1 cellular context compared by ENCODE assay signal in genomic region chr1:183349201-183349711, GRCh38.
A peak's percentile ranks its signal among the peaks of the same experiment; 100 is the strongest.
TF ChIP-seq lines count a peak whose summit lies in the region.

No MANE protein-coding gene starts in this region.

TF ChIP-seq in GM23338, 12 proteins besides CTCF, POLR2A, EP300 and RAD21 (continued from another document):
- TF ChIP-seq, protein P1, sequence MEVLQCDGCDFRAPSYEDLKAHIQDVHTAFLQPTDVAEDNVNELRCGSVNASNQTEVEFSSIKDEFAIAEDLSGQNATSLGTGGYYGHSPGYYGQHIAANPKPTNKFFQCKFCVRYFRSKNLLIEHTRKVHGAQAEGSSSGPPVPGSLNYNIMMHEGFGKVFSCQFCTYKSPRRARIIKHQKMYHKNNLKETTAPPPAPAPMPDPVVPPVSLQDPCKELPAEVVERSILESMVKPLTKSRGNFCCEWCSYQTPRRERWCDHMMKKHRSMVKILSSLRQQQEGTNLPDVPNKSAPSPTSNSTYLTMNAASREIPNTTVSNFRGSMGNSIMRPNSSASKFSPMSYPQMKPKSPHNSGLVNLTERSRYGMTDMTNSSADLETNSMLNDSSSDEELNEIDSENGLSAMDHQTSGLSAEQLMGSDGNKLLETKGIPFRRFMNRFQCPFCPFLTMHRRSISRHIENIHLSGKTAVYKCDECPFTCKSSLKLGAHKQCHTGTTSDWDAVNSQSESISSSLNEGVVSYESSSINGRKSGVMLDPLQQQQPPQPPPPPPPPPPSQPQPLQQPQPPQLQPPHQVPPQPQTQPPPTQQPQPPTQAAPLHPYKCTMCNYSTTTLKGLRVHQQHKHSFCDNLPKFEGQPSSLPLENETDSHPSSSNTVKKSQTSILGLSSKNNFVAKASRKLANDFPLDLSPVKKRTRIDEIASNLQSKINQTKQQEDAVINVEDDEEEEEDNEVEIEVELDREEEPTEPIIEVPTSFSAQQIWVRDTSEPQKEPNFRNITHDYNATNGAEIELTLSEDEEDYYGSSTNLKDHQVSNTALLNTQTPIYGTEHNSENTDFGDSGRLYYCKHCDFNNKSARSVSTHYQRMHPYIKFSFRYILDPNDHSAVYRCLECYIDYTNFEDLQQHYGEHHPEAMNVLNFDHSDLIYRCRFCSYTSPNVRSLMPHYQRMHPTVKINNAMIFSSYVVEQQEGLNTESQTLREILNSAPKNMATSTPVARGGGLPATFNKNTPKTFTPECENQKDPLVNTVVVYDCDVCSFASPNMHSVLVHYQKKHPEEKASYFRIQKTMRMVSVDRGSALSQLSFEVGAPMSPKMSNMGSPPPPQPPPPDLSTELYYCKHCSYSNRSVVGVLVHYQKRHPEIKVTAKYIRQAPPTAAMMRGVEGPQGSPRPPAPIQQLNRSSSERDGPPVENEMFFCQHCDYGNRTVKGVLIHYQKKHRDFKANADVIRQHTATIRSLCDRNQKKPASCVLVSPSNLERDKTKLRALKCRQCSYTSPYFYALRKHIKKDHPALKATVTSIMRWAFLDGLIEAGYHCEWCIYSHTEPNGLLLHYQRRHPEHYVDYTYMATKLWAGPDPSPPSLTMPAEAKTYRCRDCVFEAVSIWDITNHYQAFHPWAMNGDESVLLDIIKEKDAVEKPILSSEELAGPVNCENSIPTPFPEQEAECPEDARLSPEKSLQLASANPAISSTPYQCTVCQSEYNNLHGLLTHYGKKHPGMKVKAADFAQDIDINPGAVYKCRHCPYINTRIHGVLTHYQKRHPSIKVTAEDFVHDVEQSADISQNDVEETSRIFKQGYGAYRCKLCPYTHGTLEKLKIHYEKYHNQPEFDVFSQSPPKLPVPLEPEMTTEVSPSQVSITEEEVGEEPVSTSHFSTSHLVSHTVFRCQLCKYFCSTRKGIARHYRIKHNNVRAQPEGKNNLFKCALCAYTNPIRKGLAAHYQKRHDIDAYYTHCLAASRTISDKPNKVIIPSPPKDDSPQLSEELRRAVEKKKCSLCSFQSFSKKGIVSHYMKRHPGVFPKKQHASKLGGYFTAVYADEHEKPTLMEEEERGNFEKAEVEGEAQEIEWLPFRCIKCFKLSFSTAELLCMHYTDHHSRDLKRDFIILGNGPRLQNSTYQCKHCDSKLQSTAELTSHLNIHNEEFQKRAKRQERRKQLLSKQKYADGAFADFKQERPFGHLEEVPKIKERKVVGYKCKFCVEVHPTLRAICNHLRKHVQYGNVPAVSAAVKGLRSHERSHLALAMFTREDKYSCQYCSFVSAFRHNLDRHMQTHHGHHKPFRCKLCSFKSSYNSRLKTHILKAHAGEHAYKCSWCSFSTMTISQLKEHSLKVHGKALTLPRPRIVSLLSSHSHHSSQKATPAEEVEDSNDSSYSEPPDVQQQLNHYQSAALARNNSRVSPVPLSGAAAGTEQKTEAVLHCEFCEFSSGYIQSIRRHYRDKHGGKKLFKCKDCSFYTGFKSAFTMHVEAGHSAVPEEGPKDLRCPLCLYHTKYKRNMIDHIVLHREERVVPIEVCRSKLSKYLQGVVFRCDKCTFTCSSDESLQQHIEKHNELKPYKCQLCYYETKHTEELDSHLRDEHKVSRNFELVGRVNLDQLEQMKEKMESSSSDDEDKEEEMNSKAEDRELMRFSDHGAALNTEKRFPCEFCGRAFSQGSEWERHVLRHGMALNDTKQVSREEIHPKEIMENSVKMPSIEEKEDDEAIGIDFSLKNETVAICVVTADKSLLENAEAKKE (CRISPR knock-in tag; IDR thresholded peaks at IDR 0.05), result peak; percentile 77
- TF ChIP-seq ZNF331 (CRISPR knock-in tag; IDR thresholded peaks at IDR 0.05; ENCODE audit: low read depth), result no peak
